Comparison of ENCODE assay signal across 10 cellular contexts in the genomic region with DNA sequence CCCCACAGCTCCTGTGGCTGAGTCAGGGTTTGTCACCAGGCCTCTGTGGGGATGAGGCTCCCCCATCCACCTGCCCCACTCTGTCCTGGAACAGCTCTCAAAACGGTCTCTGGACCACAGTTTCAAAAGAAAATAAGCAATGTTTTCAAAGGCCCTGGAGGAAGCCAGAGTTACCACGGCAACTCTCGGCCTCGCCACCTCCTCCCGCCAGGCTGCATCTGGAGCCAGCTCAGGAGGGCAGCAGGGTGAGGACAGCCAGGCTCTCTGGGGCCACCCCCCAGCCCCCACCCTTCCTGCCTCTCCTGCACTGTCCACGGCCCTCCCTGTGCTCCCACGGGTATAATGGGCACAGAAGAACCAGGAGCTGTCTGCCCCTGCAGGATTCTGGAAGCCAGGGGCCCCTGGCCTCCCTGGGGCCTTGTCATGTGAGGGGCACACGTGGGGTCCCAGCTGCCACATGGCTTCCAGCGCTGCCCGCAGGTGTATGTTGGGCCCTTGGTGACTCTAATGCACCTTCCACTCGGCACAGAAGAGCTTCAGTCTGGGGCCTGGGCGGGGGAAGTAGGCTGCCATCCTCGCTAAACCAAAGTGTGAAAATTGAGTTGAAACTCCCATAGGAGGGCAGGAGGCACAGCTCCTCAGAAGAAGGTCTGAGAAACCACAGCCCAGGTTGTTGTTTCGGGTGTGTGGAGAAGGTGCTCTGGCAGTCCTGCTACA. TPM values are rescaled to one million over a fixed set of nuclear protein-coding genes. Genes with fewer than 3 reads are reported as not detected.
DNase-seq lines count a peak whose midpoint lies in the region; ATAC-seq and TF ChIP-seq lines count a peak whose summit lies in the region.
"Had no signal": no experiment of that assay in that cellular context is flagged by ENCODE, and none has a peak within 500 bp of the region (broad histone marks: within the 10 kb centered on the region; RNA-seq: fewer than 3 reads in every experiment).

No MANE protein-coding gene starts in this region.

- intact Hi-C loops in Right ventricle myocardium inferior (cut with DNase I) = no loop called here
- intact Hi-C loops in Right ventricle myocardium superior (cut with DNase I) = no loop called here
- intact Hi-C loops in PC-9 (cut with micrococcal nuclease; ENCODE audit: unreplicated experiment) = no loop called here

- POLR2A ChIA-PET in PC-9 (lab: Charles Lee; ENCODE audit: unreplicated experiment) = no interaction called here

- peaks cover 36% of the 10 kb centered on the region for H3K79me2 ChIP-seq in PC-9 (ENCODE audit: low read depth)

- TF ChIP-seq CTCF in cardiac fibroblast (IDR thresholded peaks at IDR 0.05; ENCODE audit: low read depth, low read length) (no peak), PC-9 (conservative IDR thresholded peaks at IDR 0.05) (no peak)

- DNase-seq in Right ventricle myocardium inferior (ENCODE audit: missing footprints) = no peak
- no peak for DNase-seq in Right ventricle myocardium superior
- DNase-seq in cardiac fibroblast (ENCODE audit: low read depth in 2 of 2) = peak; percentile 45 to 47
- DNase-seq in midbrain (lab: John Stamatoyannopoulos, UW) = peak; percentile 55
- DNase-seq in PC-9 = no peak

- H3K4me3 ChIP-seq in cardiac fibroblast (replicated peaks in 1 of 2; ENCODE audit: low read depth in 2 of 2, low read length in 2 of 2) = no peak overlapping the region
- H3K4me3 ChIP-seq in PC-9 = no peak overlapping the region
- H3K4me3 ChIP-seq: adrenal gland, K562 had no signal

- no peaks in the 10 kb centered on the region for H3K9me2 ChIP-seq in PC-9 (ENCODE audit: insufficient read depth)

- no peak overlapping the region for H3K27ac ChIP-seq in PC-9

- H3K9me3 ChIP-seq in PC-9 (ENCODE audit: insufficient read depth, low read depth) = no peaks in the 10 kb centered on the region
- H3K9me3 ChIP-seq: adrenal gland had no signal

- H3K4me1 ChIP-seq in PC-9 (replicated peaks; ENCODE audit: insufficient read depth) = 0 out of 2 replicates have a peak, but pooled peaks cover 7% of the 10 kb centered on the region

- peaks cover 27% of the 10 kb centered on the region for H4K20me1 ChIP-seq in PC-9 (ENCODE audit: insufficient read depth)

- ATAC-seq in Right ventricle myocardium inferior (peak; percentile 12), Right ventricle myocardium superior (ENCODE audit: poor library complexity) (no peak), HG02623 (IDR thresholded peaks at IDR 0.05; ENCODE audit: unreplicated experiment) (no peak), GM18861 (IDR thresholded peaks at IDR 0.05; ENCODE audit: unreplicated experiment) (no peak), esophagus mucosa (no peak)
- ATAC-seq: K562 had no signal

- no peak overlapping the region for H3K4me2 ChIP-seq in PC-9

- no peaks in the 10 kb centered on the region for H3K27me3 ChIP-seq in PC-9 (ENCODE audit: insufficient read depth, low read depth)
- H3K27me3 ChIP-seq: adrenal gland had no signal

- no peak overlapping the region for H2AFZ ChIP-seq in PC-9

- H3K36me3 ChIP-seq in PC-9 (ENCODE audit: low read depth) = no peaks in the 10 kb centered on the region

- BruUV-seq in PC-9 (replicated peaks; lab: Mats Ljungman, UMichigan) = no TSS peak

- CTCF ChIA-PET in PC-9 (lab: Charles Lee) = no interaction called here

- H3F3A ChIP-seq in PC-9 (ENCODE audit: insufficient read depth, low read depth) = no peaks in the 10 kb centered on the region

RNA-seq across cellular contexts. Expression of gene CD81, which starts 10.3 kb away (rescaled TPM):
- 531 TPM for total RNA-seq in Right ventricle myocardium inferior
- 457 TPM for total RNA-seq in Right ventricle myocardium superior
- 180 and 231 TPM in 2 replicates for total RNA-seq in PC-9 (2021)
- total RNA-seq in esophagus mucosa = 150 TPM

RNA-seq across cellular contexts. Expression of gene TSSC4, which starts 13.1 kb away (rescaled TPM):
- total RNA-seq in Right ventricle myocardium inferior (31.4 TPM), Right ventricle myocardium superior (36.2 TPM), PC-9 (2021) (35.6 and 49.3 TPM in 2 replicates), esophagus mucosa (36.7 TPM)

RNA-seq across cellular contexts. Expression of gene TRPM5, which starts 56.9 kb away (rescaled TPM):
- total RNA-seq in Right ventricle myocardium inferior (not detected), Right ventricle myocardium superior (not detected), PC-9 (2021) (not detected in 2 replicates), esophagus mucosa (not detected)
- total RNA-seq: K562 had no signal

RNA-seq across cellular contexts. Expression of gene KCNQ1, which starts 57.4 kb away (rescaled TPM):
- 40.0 TPM for total RNA-seq in Right ventricle myocardium inferior
- 33.4 TPM for total RNA-seq in Right ventricle myocardium superior
- 0.55 TPM in 1 of 2 replicates, not detected in the other for total RNA-seq in PC-9 (2021)
- total RNA-seq in esophagus mucosa = 1.6 TPM

Comparison
In these comparisons a context has a peak if more than half of its experiments do, and no peak if none do; other contexts are left out.
1. DNase-seq: peak in cardiac fibroblast (2 of 2) and midbrain (single experiment); none in Right ventricle myocardium inferior (single experiment), Right ventricle myocardium superior (single experiment) and PC-9 (0 of 2).